ENCODE assay signal across 1 cellular context in the genomic region with DNA sequence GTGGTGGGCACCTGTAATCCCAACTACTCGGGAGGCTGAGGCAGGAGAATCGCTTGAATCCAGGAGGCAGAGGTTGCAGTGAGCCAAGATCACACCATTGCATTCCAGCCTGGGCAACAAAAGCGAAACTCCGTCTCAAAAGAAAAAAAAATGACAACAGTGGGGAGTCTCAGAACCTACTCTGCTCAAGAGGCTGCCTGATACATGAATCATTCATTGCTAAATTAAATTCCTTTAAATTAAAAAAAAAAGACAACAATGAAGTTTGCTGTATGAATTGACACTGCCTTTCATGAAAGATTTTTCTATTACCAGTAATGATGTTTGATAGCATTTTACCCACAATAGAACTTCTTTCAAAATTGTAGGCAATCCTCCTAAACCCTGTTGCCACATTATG. TPM values are rescaled to one million over a fixed set of nuclear protein-coding genes. Genes with fewer than 3 reads are reported as not detected.
"Had no signal": no experiment of that assay in that cellular context is flagged by ENCODE, and none has a peak within 500 bp of the region (broad histone marks: within the 10 kb centered on the region; RNA-seq: fewer than 3 reads in every experiment).

No MANE protein-coding gene starts in this region.

RNA-seq across cellular contexts. Expression of gene INTU, which starts 46.3 kb away (rescaled TPM):
- total RNA-seq: activated CD4-positive, alpha-beta memory T cell treated with anti-CD3 and anti-CD28 coated beads, Interleukin-2, amount 10 ng/mL, durations not matched to agents 7 days and 5 days had no signal
